Comparison of ENCODE assay signal across 27 cellular contexts in the genomic region with DNA sequence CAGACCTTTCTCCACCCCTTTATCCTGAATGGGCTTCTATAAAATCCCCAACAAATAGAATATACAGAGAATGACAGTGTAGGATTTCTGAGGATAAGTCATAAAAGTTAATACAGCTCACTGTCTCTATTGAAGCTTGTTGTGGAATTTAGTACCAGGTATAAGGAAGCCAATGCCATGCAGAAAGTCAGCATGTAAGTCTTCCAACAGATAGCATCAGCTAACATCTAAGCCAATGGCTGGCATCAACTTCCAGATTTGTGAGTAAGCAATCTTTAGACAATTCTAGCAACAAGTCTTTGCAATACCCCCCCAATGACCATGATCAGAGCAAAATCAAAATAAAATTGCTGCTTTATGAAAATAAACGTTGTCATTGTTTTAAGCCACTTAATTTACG.
"Had no signal": no experiment of that assay in that cellular context is flagged by ENCODE, and none has a peak within 500 bp of the region (broad histone marks: within the 10 kb centered on the region; RNA-seq: fewer than 3 reads in every experiment).

No MANE protein-coding gene starts in this region.

- H3K4me3 ChIP-seq: neural progenitor cell, ovary, psoas muscle, right lobe of liver, sigmoid colon, stomach, thoracic aorta, thyroid gland, tibial nerve, upper lobe of left lung, vagina had no signal

- H3K4me1 Mint-ChIP-seq: nephron had no signal

- H3K79me2 ChIP-seq: parathyroid adenoma had no signal

- H2AFZ ChIP-seq: neural progenitor cell, parathyroid adenoma had no signal

- H3K9me3 ChIP-seq: ovary, psoas muscle, right lobe of liver, sigmoid colon, stomach, thoracic aorta, thyroid gland, tibial nerve, upper lobe of left lung, vagina had no signal

- H3K9me3 Mint-ChIP-seq: nephron; neural progenitor cell; stimulated activated effector memory CD8-positive, alpha-beta T cell treated with anti-CD3 and anti-CD28 coated beads, Interleukin-12 subunit alpha, Interleukin-12 subunit beta, amount 100 ng/mL, for 72 hours; stimulated activated naive B cell treated with anti-CD40 and anti-IgM and Interleukin-4, amounts not matched to agents 10 μg/mL and 1 μg/mL and 100 μg/mL, for 72 hours; stimulated activated naive CD8-positive, alpha-beta T cell treated with anti-CD3 and anti-CD28 coated beads, Interleukin-15, Interleukin-2, amounts not matched to agents 100 ng/mL and 50 ng/mL, for 24 hours had no signal

- H3K27me3 ChIP-seq: neural progenitor cell, ovary, right lobe of liver, sigmoid colon, stomach, thyroid gland, tibial nerve, upper lobe of left lung, vagina had no signal

- H3K9ac ChIP-seq: neural progenitor cell, parathyroid adenoma had no signal

- H3K36me3 Mint-ChIP-seq: neural progenitor cell; stimulated activated effector memory CD8-positive, alpha-beta T cell treated with anti-CD3 and anti-CD28 coated beads, Interleukin-12 subunit alpha, Interleukin-12 subunit beta, amount 100 ng/mL, for 72 hours; stimulated activated naive B cell treated with anti-CD40 and anti-IgM and Interleukin-4, amounts not matched to agents 10 μg/mL and 1 μg/mL and 100 μg/mL, for 72 hours had no signal

- H3K27me3 Mint-ChIP-seq: stimulated activated naive CD8-positive, alpha-beta T cell treated with anti-CD3 and anti-CD28 coated beads, Interleukin-15, Interleukin-2, amounts not matched to agents 100 ng/mL and 50 ng/mL, for 24 hours had no signal

- H3K27ac ChIP-seq: neural progenitor cell, ovary, parathyroid adenoma, psoas muscle, right lobe of liver, sigmoid colon, stomach, thoracic aorta, thyroid gland, tibial nerve, upper lobe of left lung, vagina had no signal

- H3K4me2 ChIP-seq: neural progenitor cell had no signal

- H3K4me1 ChIP-seq: psoas muscle, right lobe of liver, sigmoid colon, stomach, tibial nerve, vagina had no signal

- H3K4me3 Mint-ChIP-seq: nephron; neural progenitor cell; stimulated activated effector memory CD8-positive, alpha-beta T cell treated with anti-CD3 and anti-CD28 coated beads, Interleukin-12 subunit alpha, Interleukin-12 subunit beta, amount 100 ng/mL, for 72 hours; stimulated activated naive B cell treated with anti-CD40 and anti-IgM and Interleukin-4, amounts not matched to agents 10 μg/mL and 1 μg/mL and 100 μg/mL, for 72 hours; stimulated activated naive CD8-positive, alpha-beta T cell treated with anti-CD3 and anti-CD28 coated beads, Interleukin-15, Interleukin-2, amounts not matched to agents 100 ng/mL and 50 ng/mL, for 24 hours had no signal

- H3K36me3 ChIP-seq: neural progenitor cell, ovary, right lobe of liver, sigmoid colon, stomach, thoracic aorta, thyroid gland, tibial nerve, upper lobe of left lung, vagina had no signal

- DNase-seq: occipital lobe; ovary; posterior cingulate gyrus; psoas muscle; right cardiac atrium; right lobe of liver; sigmoid colon; small intestine; stimulated activated CD4-positive, alpha-beta T cell treated with anti-CD3 and anti-CD28 coated beads, Interleukin-15, amount 100 ng/mL, for 24 hours; stimulated activated CD4-positive, alpha-beta T cell treated with anti-CD3 and anti-CD28 coated beads, Interleukin-2, amount 100 ng/mL, for 24 hours; stimulated activated CD4-positive, alpha-beta T cell treated with anti-CD3 and anti-CD28 coated beads, Interleukin-2, amount 100 ng/mL, for 48 hours; stimulated activated CD4-positive, alpha-beta T cell treated with anti-CD3 and anti-CD28 coated beads, Interleukin-4, amount 100 ng/mL, for 24 hours; stimulated activated naive B cell treated with anti-CD40 and anti-IgM and Interleukin-4, amounts not matched to agents 10 μg/mL and 1 μg/mL and 100 μg/mL, for 72 hours; stimulated activated naive CD4-positive, alpha-beta T cell treated with Interleukin-2 at 50 U/mL for 16 hours; stomach; thyroid gland; trophoblast cell; upper lobe of left lung had no signal

- H3K27ac Mint-ChIP-seq: nephron; neural progenitor cell; progenitor cell of endocrine pancreas; stimulated activated effector memory CD8-positive, alpha-beta T cell treated with anti-CD3 and anti-CD28 coated beads, Interleukin-12 subunit alpha, Interleukin-12 subunit beta, amount 100 ng/mL, for 72 hours; stimulated activated naive B cell treated with anti-CD40 and anti-IgM and Interleukin-4, amounts not matched to agents 10 μg/mL and 1 μg/mL and 100 μg/mL, for 72 hours; stimulated activated naive CD8-positive, alpha-beta T cell treated with anti-CD3 and anti-CD28 coated beads, Interleukin-15, Interleukin-2, amounts not matched to agents 100 ng/mL and 50 ng/mL, for 24 hours had no signal
